8 cellular contexts compared by ENCODE assay signal in genomic region chr11:119120639-119121007, GRCh38. TPM values are rescaled to one million over a fixed set of nuclear protein-coding genes. Genes with fewer than 3 reads are reported as not detected.
A peak's percentile ranks its signal among the peaks of the same experiment; 100 is the strongest.
DNase-seq lines count a peak whose midpoint lies in the region; ATAC-seq and TF ChIP-seq lines count a peak whose summit lies in the region.

No MANE protein-coding gene starts in this region.

- intact Hi-C loops in cardiac septum (cut with DNase I) = loop anchor here (2.0 kb wide), 1 partner anchor 18 kb away; no protein-coding TSS in a partner anchor

- peaks cover 4% of the 10 kb centered on the region for H3K36me3 Mint-ChIP-seq in progenitor cell of endocrine pancreas (ENCODE audit: insufficient read depth)

- DNase-seq in cardiac muscle cell (ENCODE audit: low read depth in 1 of 2, low spot score in 1 of 2) (peak; percentile 13 to 54), cardiac septum (ENCODE audit: low spot score) (no peak), SJCRH30 (peak in 1 of 2 experiments; percentile 54), fibroblast of gingiva (ENCODE audit: low read depth) (peak; percentile 57), progenitor cell of endocrine pancreas (ENCODE audit: low spot score, unreplicated experiment) (no peak), SKM-1 (lab: John Stamatoyannopoulos, UW; ENCODE audit: unreplicated experiment) (no peak), GM13977 (ENCODE audit: low spot score) (no peak)

- H3K27me3 ChIP-seq in cardiac muscle cell (no peaks in the 10 kb centered on the region), SJCRH30 (no peaks in the 10 kb centered on the region)

- peaks cover 10% of the 10 kb centered on the region for H3K4me1 ChIP-seq in cardiac muscle cell (ENCODE audit: low read depth)
- peaks cover 9% of the 10 kb centered on the region for H3K4me1 ChIP-seq in SJCRH30

- ATAC-seq in HG03175 (IDR thresholded peaks at IDR 0.05; ENCODE audit: unreplicated experiment) = no peak

- no peak for TF ChIP-seq CTCF in cardiac muscle cell (IDR thresholded peaks at IDR 0.05; ENCODE audit: low read depth, low read length)
- no peak for TF ChIP-seq CTCF in progenitor cell of endocrine pancreas (IDR thresholded peaks at IDR 0.05; ENCODE audit: unreplicated experiment)
- no peak for TF ChIP-seq CTCF in GM13977 (IDR thresholded peaks at IDR 0.05; ENCODE audit: extremely low read depth, insufficient read depth, missing control alignments)

- no peaks in the 10 kb centered on the region for H3K9me3 Mint-ChIP-seq in progenitor cell of endocrine pancreas (ENCODE audit: low read depth)

- H3K4me3 ChIP-seq in cardiac muscle cell = peak overlapping the region; percentile 23
- peak overlapping the region; percentile 99 for H3K4me3 ChIP-seq in SJCRH30

- H3K4me1 Mint-ChIP-seq in progenitor cell of endocrine pancreas (ENCODE audit: low read depth) = peaks cover 21% of the 10 kb centered on the region

- H3K9me3 ChIP-seq in cardiac muscle cell (ENCODE audit: low read depth) (no peaks in the 10 kb centered on the region), SJCRH30 (replicated peaks) (no peaks in the 10 kb centered on the region)

- peak overlapping the region; percentile 93 for H3K4me3 Mint-ChIP-seq in progenitor cell of endocrine pancreas (ENCODE audit: low read depth)

- H3K27ac ChIP-seq in cardiac muscle cell (peak overlapping the region; percentile 29), SJCRH30 (peak overlapping the region; percentile 70)

- H3K36me3 ChIP-seq in cardiac muscle cell (peaks cover 2% of the 10 kb centered on the region), SJCRH30 (0 out of 2 replicates have a peak, but pooled peaks cover 2% of the 10 kb centered on the region)

- no peaks in the 10 kb centered on the region for H3K27me3 Mint-ChIP-seq in progenitor cell of endocrine pancreas

- H3K27ac Mint-ChIP-seq in progenitor cell of endocrine pancreas = peak overlapping the region; percentile 84

- in situ Hi-C loops in GM13977 (cut with MboI; ENCODE audit: low pct_unique_long_range_greater_than_20kb, low sequenced_read_pairs, unreplicated experiment) = no loop called here

RNA-seq across cellular contexts. Expression of gene HINFP, which starts 0.8 kb away (rescaled TPM):
- total RNA-seq in cardiac muscle cell = 21.6 and 28.2 TPM in 2 replicates
- 33.2 and 34.1 TPM in 2 replicates for polyA plus RNA-seq in cardiac muscle cell
- total RNA-seq in cardiac septum = 14.5 TPM
- 14.4 and 15.2 TPM in 2 replicates for total RNA-seq in SJCRH30 (2014; rRNA removed; shearing (Covaris generic))
- 48.7 and 52.2 TPM in 2 replicates for total RNA-seq in progenitor cell of endocrine pancreas

RNA-seq across cellular contexts. Expression of gene C2CD2L, which starts 13.5 kb away (rescaled TPM):
- 16.4 and 20.8 TPM in 2 replicates for total RNA-seq in cardiac muscle cell
- 11.1 and 14.8 TPM in 2 replicates for polyA plus RNA-seq in cardiac muscle cell
- 11.8 TPM for total RNA-seq in cardiac septum
- total RNA-seq in SJCRH30 (2014; rRNA removed; shearing (Covaris generic)) = 4.1 and 4.8 TPM in 2 replicates
- total RNA-seq in progenitor cell of endocrine pancreas = 7.2 and 7.3 TPM in 2 replicates

RNA-seq across cellular contexts. Expression of gene DPAGT1, which starts 19.0 kb away (rescaled TPM):
- total RNA-seq in cardiac muscle cell (31.4 and 36.0 TPM in 2 replicates), cardiac septum (18.9 TPM), progenitor cell of endocrine pancreas (53.4 and 60.8 TPM in 2 replicates)
- 57.9 and 77.3 TPM in 2 replicates for polyA plus RNA-seq in cardiac muscle cell
- 23.7 and 24.0 TPM in 2 replicates for total RNA-seq in SJCRH30 (2014; rRNA removed; shearing (Covaris generic))

RNA-seq across cellular contexts. Expression of gene ABCG4, which starts 28.2 kb away (rescaled TPM):
- total RNA-seq in cardiac muscle cell = 1.9 and 3.2 TPM in 2 replicates
- polyA plus RNA-seq in cardiac muscle cell = 2.4 and 5.6 TPM in 2 replicates
- total RNA-seq in cardiac septum = 1.0 TPM
- 0.08 TPM in 1 of 2 replicates, not detected in the other for total RNA-seq in SJCRH30 (2014; rRNA removed; shearing (Covaris generic))
- total RNA-seq in progenitor cell of endocrine pancreas = 0.53 and 0.78 TPM in 2 replicates

RNA-seq across cellular contexts. Expression of gene HMBS, which starts 35.9 kb away (rescaled TPM):
- total RNA-seq in cardiac muscle cell (9.6 and 17.2 TPM in 2 replicates), cardiac septum (14.7 TPM), progenitor cell of endocrine pancreas (39.0 and 39.8 TPM in 2 replicates)
- polyA plus RNA-seq in cardiac muscle cell = 55.2 and 92.9 TPM in 2 replicates
- 10.1 and 14.3 TPM in 2 replicates for total RNA-seq in SJCRH30 (2014; rRNA removed; shearing (Covaris generic))

Comparison
In these comparisons a context has a peak if more than half of its experiments do, and no peak if none do; other contexts are left out.
1. DNase-seq: peak in cardiac muscle cell (2 of 2) and fibroblast of gingiva (single experiment); none in cardiac septum (single experiment), progenitor cell of endocrine pancreas (single experiment), SKM-1 (single experiment) and GM13977 (single experiment).